Comparison of ENCODE assay signal across 30 cellular contexts in genomic region chr2:42942214-42942989, GRCh38.
DNase-seq lines count a peak whose midpoint lies in the region; ATAC-seq and TF ChIP-seq lines count a peak whose summit lies in the region.
"Had no signal": no experiment of that assay in that cellular context is flagged by ENCODE, and none has a peak within 500 bp of the region (broad histone marks: within the 10 kb centered on the region; RNA-seq: fewer than 3 reads in every experiment).

No MANE protein-coding gene starts in this region.

- no peak for DNase-seq in ascending aorta (ENCODE audit: low spot score in 2 of 2)
- DNase-seq in thoracic aorta (ENCODE audit: low spot score) = no peak
- no peak for DNase-seq in activated CD4-positive, alpha-beta memory T cell treated with anti-CD3 and anti-CD28 coated beads, Interleukin-2, amount 10 ng/mL, durations not matched to agents 7 days and 5 days
- no peak for DNase-seq in glomerular visceral epithelial cell (ENCODE audit: extremely low spot score)
- no peak for DNase-seq in CD4-positive, alpha-beta memory T cell
- DNase-seq: ACHN; activated naive CD4-positive, alpha-beta T cell treated with anti-CD3 and anti-CD28 coated beads, Interleukin-2, amount 10 ng/mL, durations not matched to agents 7 days and 5 days; effector memory CD4-positive, alpha-beta T cell; head of caudate nucleus; Karpas-422; NCI-H1417 treated with DMSO at 0.1 percent for 48 hours; NCI-H2081 treated with DMSO at 0.1 percent for 48 hours; NCI-H345; NCI-H69; pancreas; PC-3; retina; small intestine; stimulated activated naive CD4-positive, alpha-beta T cell had no signal

- H3K27ac ChIP-seq in HEK293 (ENCODE audit: extremely low read depth, low read depth, low read length) (no peak overlapping the region), ascending aorta (peak overlapping the region; percentile 0 to 2), liver (ENCODE audit: low read depth in 1 of 2, low read length in 2 of 2) (peak overlapping the region; percentile 6 to 8), thoracic aorta (peak overlapping the region; percentile 18 to 23)
- H3K27ac ChIP-seq in CD4-positive, alpha-beta memory T cell (ENCODE audit: low read depth, low read length) = no peak overlapping the region
- H3K27ac ChIP-seq: HL-60, pancreas had no signal

- H3K36me3 Mint-ChIP-seq in activated CD4-positive, alpha-beta memory T cell treated with anti-CD3 and anti-CD28 coated beads, Interleukin-2, amount 10 ng/mL, durations not matched to agents 7 days and 5 days (ENCODE audit: low read depth) = no peaks in the 10 kb centered on the region
- no peaks in the 10 kb centered on the region for H3K36me3 Mint-ChIP-seq in CD4-positive, alpha-beta memory T cell
- H3K36me3 Mint-ChIP-seq: activated naive CD4-positive, alpha-beta T cell treated with anti-CD3 and anti-CD28 coated beads, Interleukin-2, amount 10 ng/mL, durations not matched to agents 7 days and 5 days; brain had no signal

- TF ChIP-seq RAD21 in liver (IDR thresholded peaks at IDR 0.05) = no peak

- no peak overlapping the region for H3K9ac ChIP-seq in liver (ENCODE audit: low read depth in 1 of 2, low read length in 2 of 2)

- 85% methylated on average over 8 of the region's 8 CpGs for WGBS in liver

- no peak overlapping the region for H3K27ac Mint-ChIP-seq in activated CD4-positive, alpha-beta memory T cell treated with anti-CD3 and anti-CD28 coated beads, Interleukin-2, amount 10 ng/mL, durations not matched to agents 7 days and 5 days
- peak overlapping the region in 2 of 7 donors; percentile 12 to 37 for H3K27ac Mint-ChIP-seq in CD4-positive, alpha-beta memory T cell
- H3K27ac Mint-ChIP-seq: activated naive CD4-positive, alpha-beta T cell treated with anti-CD3 and anti-CD28 coated beads, Interleukin-2, amount 10 ng/mL, durations not matched to agents 7 days and 5 days; activated T-helper 17 cell treated with anti-CD3 and anti-CD28 coated beads, Interleukin-2, amount 50 U/mL, for 72 hours; B cell had no signal

- no peak for ATAC-seq in thoracic aorta (ENCODE audit: insufficient number of reproducible peaks, low FRiP score, low read depth)
- ATAC-seq: activated T-helper 17 cell treated with anti-CD3 and anti-CD28 coated beads, Interleukin-2, amount 50 U/mL, for 72 hours; GM12878; PC-3; SK-N-SH treated with all-trans-retinoic acid at 6 μM for 48 hours had no signal

- intact Hi-C loops in ascending aorta (cut with DNase I) = no loop called here
- intact Hi-C loops in CD4-positive, alpha-beta memory T cell (cut with micrococcal nuclease) = no loop called here

- POLR2A ChIA-PET in HEK293 (lab: Yijun Ruan, JAX) = no interaction called here
- POLR2A ChIA-PET in activated CD4-positive, alpha-beta memory T cell treated with anti-CD3 and anti-CD28 coated beads, Interleukin-2, amount 10 ng/mL, durations not matched to agents 7 days and 5 days (lab: Charles Lee) = no interaction called here
- POLR2A ChIA-PET in CD4-positive, alpha-beta memory T cell (lab: Charles Lee; ENCODE audit: partially characterized antibody) = no interaction called here

- H3K4me1 Mint-ChIP-seq in activated CD4-positive, alpha-beta memory T cell treated with anti-CD3 and anti-CD28 coated beads, Interleukin-2, amount 10 ng/mL, durations not matched to agents 7 days and 5 days = no peaks in the 10 kb centered on the region
- H3K4me1 Mint-ChIP-seq in CD4-positive, alpha-beta memory T cell = peaks cover 0 to 5% (median 2%) of the 10 kb centered on the region in 4 donors

- no peaks in the 10 kb centered on the region for H3K27me3 ChIP-seq in ascending aorta
- H3K27me3 ChIP-seq in liver (ENCODE audit: control insufficient read depth in 4 of 4, insufficient read depth in 4 of 4, low read length in 3 of 4) = no peaks in the 10 kb centered on the region
- H3K27me3 ChIP-seq in thoracic aorta (replicated peaks; ENCODE audit: insufficient read depth) = no peaks in the 10 kb centered on the region
- H3K27me3 ChIP-seq in CD4-positive, alpha-beta memory T cell (ENCODE audit: insufficient read depth, low read length) = no peaks in the 10 kb centered on the region
- H3K27me3 ChIP-seq: adrenal gland, pancreas had no signal

- CTCF ChIA-PET in HEK293 (lab: Yijun Ruan, JAX) = interaction anchor here (1.0 kb wide), 1 partner anchor 287 kb away, joined by 3 read pairs; no protein-coding TSS in a partner anchor
- CTCF ChIA-PET in activated CD4-positive, alpha-beta memory T cell treated with anti-CD3 and anti-CD28 coated beads, Interleukin-2, amount 10 ng/mL, durations not matched to agents 7 days and 5 days (lab: Charles Lee) = no interaction called here
- CTCF ChIA-PET in CD4-positive, alpha-beta memory T cell (lab: Charles Lee; ENCODE audit: partially characterized antibody) = interaction anchor here (1.4 to 2.4 kb wide), 2 partner anchors 10 to 542 kb away, joined by 5 to 7 read pairs; no protein-coding TSS in a partner anchor

- peaks cover 3% of the 10 kb centered on the region for H3K27me3 Mint-ChIP-seq in activated CD4-positive, alpha-beta memory T cell treated with anti-CD3 and anti-CD28 coated beads, Interleukin-2, amount 10 ng/mL, durations not matched to agents 7 days and 5 days
- H3K27me3 Mint-ChIP-seq in CD4-positive, alpha-beta memory T cell = no peaks in the 10 kb centered on the region
- H3K27me3 Mint-ChIP-seq: activated T-helper 17 cell treated with anti-CD3 and anti-CD28 coated beads, Interleukin-2, amount 50 U/mL, for 72 hours; B cell had no signal

- H3K9me3 Mint-ChIP-seq in activated CD4-positive, alpha-beta memory T cell treated with anti-CD3 and anti-CD28 coated beads, Interleukin-2, amount 10 ng/mL, durations not matched to agents 7 days and 5 days = no peaks in the 10 kb centered on the region
- H3K9me3 Mint-ChIP-seq in CD4-positive, alpha-beta memory T cell = peaks cover 0 to 2% (median 0%) of the 10 kb centered on the region in 8 donors
- H3K9me3 Mint-ChIP-seq: activated naive CD4-positive, alpha-beta T cell treated with anti-CD3 and anti-CD28 coated beads, Interleukin-2, amount 10 ng/mL, durations not matched to agents 7 days and 5 days; activated T-helper 17 cell treated with anti-CD3 and anti-CD28 coated beads, Interleukin-2, amount 50 U/mL, for 72 hours; nephron had no signal

- TF ChIP-seq CTCF in HEK293 (tag by site-specific recombination; IDR thresholded peaks at IDR 0.05) = no peak
- TF ChIP-seq CTCF in ascending aorta (IDR thresholded peaks at IDR 0.05) = no peak
- TF ChIP-seq CTCF in liver (IDR thresholded peaks at IDR 0.05; ENCODE audit: low read depth, low read length, missing input control) = no peak
- TF ChIP-seq CTCF in thoracic aorta (IDR thresholded peaks at IDR 0.05) = no peak

- no peak overlapping the region for H3K4me3 Mint-ChIP-seq in activated CD4-positive, alpha-beta memory T cell treated with anti-CD3 and anti-CD28 coated beads, Interleukin-2, amount 10 ng/mL, durations not matched to agents 7 days and 5 days
- no peak overlapping the region for H3K4me3 Mint-ChIP-seq in CD4-positive, alpha-beta memory T cell
- H3K4me3 Mint-ChIP-seq: activated naive CD4-positive, alpha-beta T cell treated with anti-CD3 and anti-CD28 coated beads, Interleukin-2, amount 10 ng/mL, durations not matched to agents 7 days and 5 days; activated T-helper 17 cell treated with anti-CD3 and anti-CD28 coated beads, Interleukin-2, amount 50 U/mL, for 72 hours; B cell; brain; nephron had no signal

- no peaks in the 10 kb centered on the region for H3K4me1 ChIP-seq in HEK293 (ENCODE audit: control insufficient read depth, insufficient read depth, low read length)
- H3K4me1 ChIP-seq in ascending aorta = peaks cover 6 to 8% of the 10 kb centered on the region in 2 donors
- H3K4me1 ChIP-seq in liver (ENCODE audit: control insufficient read depth in 4 of 4, insufficient read depth in 4 of 4, low read length in 3 of 4) = peaks cover 0 to 19% (median 11%) of the 10 kb centered on the region in 4 donors
- peaks cover 8 to 26% of the 10 kb centered on the region in 2 donors for H3K4me1 ChIP-seq in thoracic aorta (ENCODE audit: control insufficient read depth in 1 of 2, low read depth in 2 of 2)
- no peaks in the 10 kb centered on the region for H3K4me1 ChIP-seq in CD4-positive, alpha-beta memory T cell (ENCODE audit: insufficient read depth, low read length)
- H3K4me1 ChIP-seq: HAP-1 had no signal

- H3K9me3 ChIP-seq in HEK293 (ENCODE audit: control insufficient read depth, insufficient read depth, low read depth, low read length) (no peaks in the 10 kb centered on the region), ascending aorta (no peaks in the 10 kb centered on the region), liver (ENCODE audit: control insufficient read depth in 4 of 4, low read length in 3 of 4) (no peaks in the 10 kb centered on the region), thoracic aorta (no peaks in the 10 kb centered on the region)
- H3K9me3 ChIP-seq in CD4-positive, alpha-beta memory T cell (ENCODE audit: control insufficient read depth in 1 of 2, low read length in 2 of 2) = no peaks in the 10 kb centered on the region
- H3K9me3 ChIP-seq: adrenal gland, HAP-1, pancreas had no signal

- H3K36me3 ChIP-seq in HEK293 (ENCODE audit: control insufficient read depth in 2 of 2, insufficient read depth in 1 of 2, low read length in 2 of 2) = no peaks in the 10 kb centered on the region
- H3K36me3 ChIP-seq in ascending aorta = no peaks in the 10 kb centered on the region
- H3K36me3 ChIP-seq in liver (ENCODE audit: control insufficient read depth in 4 of 4, insufficient read depth in 3 of 4, low read depth in 1 of 4, low read length in 3 of 4) = no peaks in the 10 kb centered on the region
- H3K36me3 ChIP-seq in thoracic aorta = no peaks in the 10 kb centered on the region
- no peaks in the 10 kb centered on the region for H3K36me3 ChIP-seq in CD4-positive, alpha-beta memory T cell (ENCODE audit: insufficient read depth, low read length)
- H3K36me3 ChIP-seq: adrenal gland, HAP-1, pancreas had no signal

- H3K4me3 ChIP-seq in HEK293 (ENCODE audit: low read depth, low read length) (no peak overlapping the region), ascending aorta (no peak overlapping the region), liver (ENCODE audit: low read depth in 1 of 3, low read length in 3 of 3) (no peak overlapping the region), thoracic aorta (no peak overlapping the region)
- H3K4me3 ChIP-seq in CD4-positive, alpha-beta memory T cell (ENCODE audit: low read length in 2 of 2) = no peak overlapping the region
- H3K4me3 ChIP-seq: adrenal gland, GM12878, HAP-1, pancreas had no signal

TF ChIP-seq in HEK293, 187 proteins besides CTCF, POLR2A, EP300 and RAD21 (continues in another document):
- no peak for TF ChIP-seq ZXDB (tag by site-specific recombination; IDR thresholded peaks at IDR 0.05)
- TF ChIP-seq ZBTB21 (tag by site-specific recombination; IDR thresholded peaks at IDR 0.05) = no peak
- TF ChIP-seq ZNF416 (tag by site-specific recombination; IDR thresholded peaks at IDR 0.05) = no peak

Comparison
In these comparisons a context has a peak if more than half of its experiments do, and no peak if none do; other contexts are left out.
1. H3K27ac ChIP-seq: peak in ascending aorta (2 of 2), liver (2 of 2) and thoracic aorta (2 of 2); none in HEK293 (single experiment) and CD4-positive, alpha-beta memory T cell (single experiment).